ENCODE assay signal across 1 cellular context in the genomic region with DNA sequence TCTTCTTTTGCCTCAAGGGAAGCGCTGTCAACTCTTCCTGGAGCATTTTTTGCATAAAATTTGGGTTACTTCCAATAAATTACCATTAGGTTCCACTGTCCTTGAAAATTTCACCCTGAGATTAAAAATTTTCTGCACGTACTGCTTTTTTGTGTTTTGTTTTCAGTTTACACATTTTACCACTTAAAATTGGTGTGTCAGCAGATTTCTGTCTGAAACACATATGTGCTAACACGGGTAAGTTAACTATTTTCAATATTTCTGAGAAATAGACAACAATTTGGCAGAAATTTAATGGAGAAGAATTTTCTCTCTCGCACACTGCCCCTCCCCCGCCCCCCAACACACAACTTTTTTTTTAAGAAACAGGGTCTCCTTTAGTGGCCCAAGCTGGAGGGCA.
TF ChIP-seq lines count a peak whose summit lies in the region.

No MANE protein-coding gene starts in this region.

TF ChIP-seq in HepG2, 621 proteins besides CTCF, POLR2A, EP300 and RAD21 (continued from another document):
- TF ChIP-seq ZNF841 (CRISPR knock-in tag; IDR thresholded peaks at IDR 0.05; ENCODE audit: borderline replicate concordance), result no peak
- TF ChIP-seq MAFK (conservative IDR thresholded peaks at IDR 0.05 in 1 of 2, IDR thresholded peaks at IDR 0.05 in 1 of 2; ENCODE audit: low read length in 2 of 2), result peak; percentile 98 to 99
- TF ChIP-seq, protein P1, sequence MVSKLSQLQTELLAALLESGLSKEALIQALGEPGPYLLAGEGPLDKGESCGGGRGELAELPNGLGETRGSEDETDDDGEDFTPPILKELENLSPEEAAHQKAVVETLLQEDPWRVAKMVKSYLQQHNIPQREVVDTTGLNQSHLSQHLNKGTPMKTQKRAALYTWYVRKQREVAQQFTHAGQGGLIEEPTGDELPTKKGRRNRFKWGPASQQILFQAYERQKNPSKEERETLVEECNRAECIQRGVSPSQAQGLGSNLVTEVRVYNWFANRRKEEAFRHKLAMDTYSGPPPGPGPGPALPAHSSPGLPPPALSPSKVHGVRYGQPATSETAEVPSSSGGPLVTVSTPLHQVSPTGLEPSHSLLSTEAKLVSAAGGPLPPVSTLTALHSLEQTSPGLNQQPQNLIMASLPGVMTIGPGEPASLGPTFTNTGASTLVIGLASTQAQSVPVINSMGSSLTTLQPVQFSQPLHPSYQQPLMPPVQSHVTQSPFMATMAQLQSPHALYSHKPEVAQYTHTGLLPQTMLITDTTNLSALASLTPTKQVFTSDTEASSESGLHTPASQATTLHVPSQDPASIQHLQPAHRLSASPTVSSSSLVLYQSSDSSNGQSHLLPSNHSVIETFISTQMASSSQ (IDR thresholded peaks at IDR 0.05; ENCODE audit: low read depth), result no peak
- TF ChIP-seq, protein P1 (CRISPR knock-in tag; IDR thresholded peaks at IDR 0.05; ENCODE audit: borderline replicate concordance), result no peak
- TF ChIP-seq, protein P2, sequence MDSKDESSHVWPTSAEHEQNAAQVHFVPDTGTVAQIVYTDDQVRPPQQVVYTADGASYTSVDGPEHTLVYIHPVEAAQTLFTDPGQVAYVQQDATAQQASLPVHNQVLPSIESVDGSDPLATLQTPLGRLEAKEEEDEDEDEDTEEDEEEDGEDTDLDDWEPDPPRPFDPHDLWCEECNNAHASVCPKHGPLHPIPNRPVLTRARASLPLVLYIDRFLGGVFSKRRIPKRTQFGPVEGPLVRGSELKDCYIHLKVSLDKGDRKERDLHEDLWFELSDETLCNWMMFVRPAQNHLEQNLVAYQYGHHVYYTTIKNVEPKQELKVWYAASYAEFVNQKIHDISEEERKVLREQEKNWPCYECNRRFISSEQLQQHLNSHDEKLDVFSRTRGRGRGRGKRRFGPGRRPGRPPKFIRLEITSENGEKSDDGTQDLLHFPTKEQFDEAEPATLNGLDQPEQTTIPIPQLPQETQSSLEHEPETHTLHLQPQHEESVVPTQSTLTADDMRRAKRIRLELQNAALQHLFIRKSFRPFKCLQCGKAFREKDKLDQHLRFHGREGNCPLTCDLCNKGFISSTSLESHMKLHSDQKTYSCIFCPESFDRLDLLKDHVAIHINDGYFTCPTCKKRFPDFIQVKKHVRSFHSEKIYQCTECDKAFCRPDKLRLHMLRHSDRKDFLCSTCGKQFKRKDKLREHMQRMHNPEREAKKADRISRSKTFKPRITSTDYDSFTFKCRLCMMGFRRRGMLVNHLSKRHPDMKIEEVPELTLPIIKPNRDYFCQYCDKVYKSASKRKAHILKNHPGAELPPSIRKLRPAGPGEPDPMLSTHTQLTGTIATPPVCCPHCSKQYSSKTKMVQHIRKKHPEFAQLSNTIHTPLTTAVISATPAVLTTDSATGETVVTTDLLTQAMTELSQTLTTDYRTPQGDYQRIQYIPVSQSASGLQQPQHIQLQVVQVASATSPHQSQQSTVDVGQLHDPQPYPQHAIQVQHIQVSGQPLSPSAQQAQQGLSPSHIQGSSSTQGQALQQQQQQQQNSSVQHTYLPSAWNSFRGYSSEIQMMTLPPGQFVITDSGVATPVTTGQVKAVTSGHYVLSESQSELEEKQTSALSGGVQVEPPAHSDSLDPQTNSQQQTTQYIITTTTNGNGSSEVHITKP (CRISPR knock-in tag; IDR thresholded peaks at IDR 0.05; ENCODE audit: low read depth), result no peak
- no peak for TF ChIP-seq RBFOX2 (IDR thresholded peaks at IDR 0.05; ENCODE audit: low read depth, low read length)
- TF ChIP-seq MAZ (IDR thresholded peaks at IDR 0.05; ENCODE audit: borderline replicate concordance, low read depth, low read length), result no peak
- no peak for TF ChIP-seq MAZ (CRISPR knock-in tag; IDR thresholded peaks at IDR 0.05; ENCODE audit: low read depth)
- TF ChIP-seq MTF1 (CRISPR knock-in tag; IDR thresholded peaks at IDR 0.05), result no peak
- no peak for TF ChIP-seq SYNCRIP (IDR thresholded peaks at IDR 0.05; ENCODE audit: insufficient read depth, low read depth, low read length)
